22 cellular contexts compared by ENCODE assay signal in the genomic region with DNA sequence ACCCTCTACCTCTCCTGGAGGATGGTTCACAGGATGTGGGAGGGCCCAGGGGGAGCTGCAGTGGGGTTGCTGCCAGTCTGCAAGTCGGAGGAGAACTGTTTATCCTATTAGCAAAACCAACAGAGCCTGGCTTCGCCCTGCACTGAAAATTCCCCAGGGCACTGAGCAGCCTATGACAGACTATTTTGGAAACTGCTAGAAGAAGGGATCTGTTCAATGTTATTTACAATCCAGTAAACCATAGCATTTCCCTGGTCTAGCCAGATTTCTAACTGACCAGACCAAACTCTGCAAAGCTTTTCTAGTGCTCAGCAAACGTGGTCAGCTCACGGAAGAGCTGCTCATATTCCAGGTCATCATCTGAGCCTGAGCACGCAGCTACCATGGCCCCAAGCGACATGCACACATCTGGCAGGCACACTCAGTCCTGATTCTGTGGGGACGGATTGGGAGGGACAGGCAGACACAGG.
A peak's percentile ranks its signal among the peaks of the same experiment; 100 is the strongest.
DNase-seq lines count a peak whose midpoint lies in the region; ATAC-seq, FAIRE-seq and TF ChIP-seq lines count a peak whose summit lies in the region.
"Had no signal": no experiment of that assay in that cellular context is flagged by ENCODE, and none has a peak within 500 bp of the region (broad histone marks: within the 10 kb centered on the region; RNA-seq: fewer than 3 reads in every experiment).

No MANE protein-coding gene starts in this region.

- no peak for ATAC-seq in omental fat pad (ENCODE audit: low FRiP score)
- ATAC-seq in GM21515 (IDR thresholded peaks at IDR 0.05; ENCODE audit: unreplicated experiment): no peak

- no peaks in the 10 kb centered on the region for H3K27me3 ChIP-seq in BLaER1 treated with 17β-estradiol and CSF1 and Interleukin-3, amounts not matched to agents 10 nM and 100 nM
- H3K27me3 ChIP-seq in ascending aorta (no peaks in the 10 kb centered on the region), stomach (no peaks in the 10 kb centered on the region)
- H3K27me3 ChIP-seq: gastrocnemius medialis, ovary had no signal

- WGBS in stomach, 5 donors: 31 to 60% (median 54%) methylated on average over 7 of the region's 7 CpGs

- H3K9ac ChIP-seq in BLaER1 treated with 17β-estradiol and CSF1 and Interleukin-3, amounts not matched to agents 10 nM and 100 nM: peak overlapping the region in 5 of 11 experiments; percentile 3 to 87 (median 71); a peak in 8 of 22 replicates

- peak overlapping the region in 4 of 10 experiments; percentile 41 to 63 (median 56); a peak in 7 of 20 replicates for H3K4me3 ChIP-seq in BLaER1 treated with 17β-estradiol and CSF1 and Interleukin-3, amounts not matched to agents 10 nM and 100 nM
- H3K4me3 ChIP-seq in ascending aorta (no peak overlapping the region), stomach (no peak overlapping the region)
- H3K4me3 ChIP-seq: gastrocnemius medialis, ovary, skin epidermis had no signal

- peaks cover 35 to 98% (median 48%) of the 10 kb centered on the region in 10 experiments for H3K4me1 ChIP-seq in BLaER1 treated with 17β-estradiol and CSF1 and Interleukin-3, amounts not matched to agents 10 nM and 100 nM
- H3K4me1 ChIP-seq in ascending aorta (peaks cover 6 to 13% of the 10 kb centered on the region in 2 donors), stomach (peaks cover 0 to 11% (median 5%) of the 10 kb centered on the region in 4 donors)
- H3K4me1 ChIP-seq: gastrocnemius medialis had no signal

- TF ChIP-seq EP300 in stomach (IDR thresholded peaks at IDR 0.05): no peak

- no peak for TF ChIP-seq CTCF in ascending aorta (IDR thresholded peaks at IDR 0.05)
- no peak for TF ChIP-seq CTCF in omental fat pad (IDR thresholded peaks at IDR 0.05)
- TF ChIP-seq CTCF in stomach (IDR thresholded peaks at IDR 0.05): no peak

- TF ChIP-seq POLR2A in stomach (IDR thresholded peaks at IDR 0.05): no peak

- intact Hi-C loops in ascending aorta (cut with DNase I): no loop called here
- intact Hi-C loops in stomach (cut with DNase I; ENCODE audit: low total_unique reads): no loop called here

- peaks cover 0 to 18% (median 0%) of the 10 kb centered on the region in 11 experiments; a peak in 3 of 22 replicates for H3K9me3 ChIP-seq in BLaER1 treated with 17β-estradiol and CSF1 and Interleukin-3, amounts not matched to agents 10 nM and 100 nM (replicated peaks in 1 of 11)
- no peaks in the 10 kb centered on the region for H3K9me3 ChIP-seq in ascending aorta
- no peaks in the 10 kb centered on the region for H3K9me3 ChIP-seq in stomach
- H3K9me3 ChIP-seq: gastrocnemius medialis, ovary had no signal

- peak; percentile 49 for FAIRE-seq in HTR-8/SVneo (lab: Jason Lieb, UNC)
- FAIRE-seq: colon had no signal

- H3K4me2 ChIP-seq in BLaER1 treated with 17β-estradiol and CSF1 and Interleukin-3, amounts not matched to agents 10 nM and 100 nM: peak overlapping the region; percentile 56 to 99 (median 73)

- no peak for DNase-seq in HTR-8/SVneo (ENCODE audit: insufficient read length, low spot score)
- DNase-seq in ascending aorta (ENCODE audit: low spot score in 2 of 2): no peak
- peak; percentile 3 for DNase-seq in left kidney (ENCODE audit: low read depth, low spot score)
- no peak for DNase-seq in omental fat pad (ENCODE audit: low spot score)
- DNase-seq in stomach: no peak
- DNase-seq in retina: no peak
- DNase-seq: activated CD4-positive, alpha-beta memory T cell treated with anti-CD3 and anti-CD28 coated beads, Interleukin-2, amount 10 ng/mL, durations not matched to agents 7 days and 5 days; activated naive CD4-positive, alpha-beta T cell treated with anti-CD3 and anti-CD28 coated beads, Interleukin-2, amount 10 ng/mL, durations not matched to agents 7 days and 5 days; activated T-cell treated with anti-CD3 and anti-CD28 coated beads, Interleukin-2, amount 50 U/mL, for 24 hours; COR-L47; EL; gastrocnemius medialis; H7; NCI-H2081; ovary; stimulated activated CD4-positive, alpha-beta T cell treated with anti-CD3 and anti-CD28 coated beads, Interleukin-4, amount 100 ng/mL, for 4 hours; substantia nigra had no signal

- H3K27ac ChIP-seq in BLaER1 treated with 17β-estradiol and CSF1 and Interleukin-3, amounts not matched to agents 10 nM and 100 nM: peak overlapping the region in 5 of 11 experiments; percentile 24 to 95 (median 93); a peak in 9 of 22 replicates
- peak overlapping the region; percentile 62 to 65 for H3K27ac ChIP-seq in ascending aorta
- H3K27ac ChIP-seq in stomach: peak overlapping the region in 1 of 5 donors; percentile 59
- H3K27ac ChIP-seq: gastrocnemius medialis, HL-60, ovary, skin epidermis had no signal

- peaks cover 0 to 39% (median 0%) of the 10 kb centered on the region in 11 experiments; a peak in 6 of 22 replicates for H3K36me3 ChIP-seq in BLaER1 treated with 17β-estradiol and CSF1 and Interleukin-3, amounts not matched to agents 10 nM and 100 nM
- H3K36me3 ChIP-seq in ascending aorta (no peaks in the 10 kb centered on the region), stomach (no peaks in the 10 kb centered on the region)
- H3K36me3 ChIP-seq: gastrocnemius medialis, ovary had no signal

- H4K20me1 ChIP-seq in BLaER1 treated with 17β-estradiol and CSF1 and Interleukin-3, amounts not matched to agents 10 nM and 100 nM: no peaks in the 10 kb centered on the region
